In genomic region chr16:29286161-29286560, GRCh38 we compare ENCODE assay signal across 8 cellular contexts.
DNase-seq lines count a peak whose midpoint lies in the region; ATAC-seq, FAIRE-seq and TF ChIP-seq lines count a peak whose summit lies in the region.
"Not testable (repeated sequence)": the region's sequence is repeated elsewhere in the genome, so short reads cannot be mapped to it uniquely, and the experiment has no call there.

No MANE protein-coding gene starts in this region.

- not testable (repeated sequence) for H2AFZ ChIP-seq in IMR-90 (replicated peaks; ENCODE audit: low read length, poor library complexity); neural progenitor cell (replicated peaks)

- not testable (repeated sequence) for H3K79me1 ChIP-seq in IMR-90 (ENCODE audit: low read depth in 1 of 2, low read length in 2 of 2)

- not testable (repeated sequence) for FAIRE-seq in kidney (lab: Jason Lieb, UNC)

- H3K18ac ChIP-seq in IMR-90 (ENCODE audit: low read depth, low read length) = not testable (repeated sequence)

- TF ChIP-seq RAD21 in IMR-90 (IDR thresholded peaks at IDR 0.05; ENCODE audit: low read length) = not testable (repeated sequence)

- H4K8ac ChIP-seq in IMR-90 (ENCODE audit: low read depth in 2 of 2, low read length in 2 of 2) = not testable (repeated sequence)

- H3K27ac ChIP-seq in BLaER1 treated with 17β-estradiol and CSF1 and Interleukin-3, amounts not matched to agents 10 nM and 100 nM; IMR-90 (ENCODE audit: insufficient read depth, low read length); kidney (ENCODE audit: low read depth in 2 of 2, low read length in 2 of 2); neural progenitor cell; upper lobe of right lung: not testable (repeated sequence)

- peak overlapping the region; percentile 19 for H3K27ac Mint-ChIP-seq in central memory CD8-positive, alpha-beta T cell (ENCODE audit: low read depth)
- H3K27ac Mint-ChIP-seq in naive B cell (peak overlapping the region in 5 of 6 donors; percentile 27 to 90 (median 32)), neural progenitor cell (peak overlapping the region; percentile 92)

- H3K23ac ChIP-seq in IMR-90 (ENCODE audit: low read depth, low read length) = not testable (repeated sequence)

- in situ Hi-C loops in IMR-90 (cut with MboI; ENCODE audit: low sequenced_read_pairs) = not testable (repeated sequence)

- H3K4me3 Mint-ChIP-seq in central memory CD8-positive, alpha-beta T cell; neural progenitor cell: not testable (repeated sequence)
- peak overlapping the region in 3 of 8 donors; percentile 24 to 72 (median 60) for H3K4me3 Mint-ChIP-seq in naive B cell

- H3K4me1 Mint-ChIP-seq in central memory CD8-positive, alpha-beta T cell = peaks cover 15% of the 10 kb centered on the region
- H3K4me1 Mint-ChIP-seq in naive B cell (peaks cover 36 to 54% (median 38%) of the 10 kb centered on the region in 3 donors), neural progenitor cell (peaks cover 37% of the 10 kb centered on the region)

- intact Hi-C loops in IMR-90 (cut with micrococcal nuclease); kidney (cut with DNase I); posterior vena cava (cut with DNase I); upper lobe of right lung (cut with DNase I): not testable (repeated sequence)

- peaks cover 11% of the 10 kb centered on the region for H3F3A ChIP-seq in neural progenitor cell (ENCODE audit: low read depth)

- peaks cover 46 to 76% (median 63%) of the 10 kb centered on the region in 10 experiments for H3K4me1 ChIP-seq in BLaER1 treated with 17β-estradiol and CSF1 and Interleukin-3, amounts not matched to agents 10 nM and 100 nM
- peaks cover 23% of the 10 kb centered on the region for H3K4me1 ChIP-seq in IMR-90 (ENCODE audit: control insufficient read depth, insufficient read depth, low read length)
- peaks cover 4 to 14% of the 10 kb centered on the region in 2 donors for H3K4me1 ChIP-seq in kidney (ENCODE audit: control insufficient read depth in 1 of 2, insufficient read depth in 1 of 2, low read depth in 1 of 2, low read length in 2 of 2)
- peaks cover 19% of the 10 kb centered on the region for H3K4me1 ChIP-seq in neural progenitor cell
- not testable (repeated sequence) for H3K4me1 ChIP-seq in upper lobe of right lung

- H2AK9ac ChIP-seq in IMR-90 (replicated peaks; ENCODE audit: low read depth, low read length, poor library complexity) = not testable (repeated sequence)

- H3K9me1 ChIP-seq in IMR-90 (ENCODE audit: insufficient read depth, low read length) = not testable (repeated sequence)

- not testable (repeated sequence) for H3K79me2 ChIP-seq in neural progenitor cell (ENCODE audit: low read depth)

- H3K4me2 ChIP-seq in BLaER1 treated with 17β-estradiol and CSF1 and Interleukin-3, amounts not matched to agents 10 nM and 100 nM = peak overlapping the region in 10 of 11 experiments; percentile 26 to 86 (median 81); a peak in 14 of 22 replicates
- H3K4me2 ChIP-seq in IMR-90 (ENCODE audit: low read depth, low read length); neural progenitor cell: not testable (repeated sequence)

- not testable (repeated sequence) for TF ChIP-seq POLR2A in IMR-90 (IDR thresholded peaks at IDR 0.05; ENCODE audit: low read depth, low read length)

- not testable (repeated sequence) for H2BK5ac ChIP-seq in IMR-90 (ENCODE audit: low read depth, low read length, poor library complexity, severe bottlenecking)

- WGBS in IMR-90 (ENCODE audit: extremely low coverage in 2 of 2, insufficient read length in 1 of 2), 2 experiments = 92% methylated on average over 2 of the region's 15 CpGs; no CpG with 5 or more reads in 1 of the 2 experiments

- H4K5ac ChIP-seq in IMR-90 (ENCODE audit: low read depth, low read length) = not testable (repeated sequence)

- not testable (repeated sequence) for TF ChIP-seq CTCF in IMR-90 (conservative IDR thresholded peaks at IDR 0.05; ENCODE audit: low read depth, low read length); kidney (IDR thresholded peaks at IDR 0.05; ENCODE audit: borderline replicate concordance, extremely low read depth, insufficient read depth); neural progenitor cell (IDR thresholded peaks at IDR 0.05); upper lobe of right lung (IDR thresholded peaks at IDR 0.05)

- not testable (repeated sequence) for H4K20me1 ChIP-seq in BLaER1 treated with 17β-estradiol and CSF1 and Interleukin-3, amounts not matched to agents 10 nM and 100 nM; IMR-90 (ENCODE audit: insufficient read depth, low read length); neural progenitor cell (ENCODE audit: low read depth)

- CTCF ChIA-PET in IMR-90 (lab: Yijun Ruan, JAX) = not testable (repeated sequence)

- H2BK15ac ChIP-seq in IMR-90 (ENCODE audit: low read depth, low read length) = not testable (repeated sequence)

- H3K9me3 ChIP-seq in BLaER1 treated with 17β-estradiol and CSF1 and Interleukin-3, amounts not matched to agents 10 nM and 100 nM (replicated peaks in 1 of 11) = peaks cover 0 to 15% (median 0%) of the 10 kb centered on the region in 11 experiments; a peak in 4 of 22 replicates
- not testable (repeated sequence) for H3K9me3 ChIP-seq in IMR-90 (ENCODE audit: control insufficient read depth, insufficient read depth, low read length); kidney (ENCODE audit: control insufficient read depth in 1 of 2, low read length in 2 of 2); neural progenitor cell (ENCODE audit: low read depth); upper lobe of right lung

- H4K91ac ChIP-seq in IMR-90 (ENCODE audit: insufficient read depth, low read depth, low read length) = not testable (repeated sequence)

- H3K9ac ChIP-seq in BLaER1 treated with 17β-estradiol and CSF1 and Interleukin-3, amounts not matched to agents 10 nM and 100 nM; IMR-90 (ENCODE audit: low read depth, low read length); kidney (ENCODE audit: low read length in 2 of 2); neural progenitor cell: not testable (repeated sequence)

- not testable (repeated sequence) for H3K27me3 Mint-ChIP-seq in central memory CD8-positive, alpha-beta T cell; naive B cell
- peaks cover 10% of the 10 kb centered on the region for H3K27me3 Mint-ChIP-seq in neural progenitor cell (ENCODE audit: insufficient read depth, low read depth)

- not testable (repeated sequence) for H2BK120ac ChIP-seq in IMR-90 (ENCODE audit: low read depth, low read length)

- not testable (repeated sequence) for H3K56ac ChIP-seq in IMR-90 (ENCODE audit: extremely low read depth, insufficient read depth, low read length)

- BruUV-seq in IMR-90 (replicated peaks; lab: Mats Ljungman, UMichigan) = not testable (repeated sequence)

- POLR2A ChIA-PET in IMR-90 (lab: Charles Lee; ENCODE audit: unreplicated experiment) = not testable (repeated sequence)

- dilution Hi-C loops in IMR-90 (cut with HindIII; ENCODE audit: low sequenced_read_pairs, unreplicated experiment) = not testable (repeated sequence)

- not testable (repeated sequence) for H3K36me3 Mint-ChIP-seq in central memory CD8-positive, alpha-beta T cell (ENCODE audit: insufficient read depth); naive B cell; neural progenitor cell

- not testable (repeated sequence) for H3K36me3 ChIP-seq in BLaER1 treated with 17β-estradiol and CSF1 and Interleukin-3, amounts not matched to agents 10 nM and 100 nM; kidney (ENCODE audit: control insufficient read depth in 1 of 2, insufficient read depth in 2 of 2, low read length in 2 of 2); neural progenitor cell; upper lobe of right lung
- peaks cover 13% of the 10 kb centered on the region; the same call in 1 of the 2 replicates for H3K36me3 ChIP-seq in IMR-90 (ENCODE audit: control insufficient read depth, insufficient read depth, low read length)

- not testable (repeated sequence) for H2AK5ac ChIP-seq in IMR-90 (ENCODE audit: low read depth, low read length)

- not testable (repeated sequence) for H3K4me3 ChIP-seq in BLaER1 treated with 17β-estradiol and CSF1 and Interleukin-3, amounts not matched to agents 10 nM and 100 nM; IMR-90 (ENCODE audit: insufficient read depth, low read depth, low read length); kidney (ENCODE audit: low read length in 2 of 2); neural progenitor cell; upper lobe of right lung

- ATAC-seq in IMR-90 (ENCODE audit: low read depth); central memory CD8-positive, alpha-beta T cell (replicated peaks; ENCODE audit: extremely low read depth, poor library complexity, severe bottlenecking); naive B cell (ENCODE audit: low read depth in 2 of 2); upper lobe of right lung: not testable (repeated sequence)

- H3K14ac ChIP-seq in IMR-90 (replicated peaks; ENCODE audit: low read depth, low read length) = not testable (repeated sequence)

- peak overlapping the region; percentile 67; the same call in 1 of the 2 replicates for H2BK20ac ChIP-seq in IMR-90 (ENCODE audit: low read depth, low read length)

- DNase-seq in IMR-90; central memory CD8-positive, alpha-beta T cell (ENCODE audit: low spot score in 2 of 2); naive B cell; neural progenitor cell (ENCODE audit: low spot score): not testable (repeated sequence)
- DNase-seq in kidney (peak; percentile 30), posterior vena cava (ENCODE audit: low spot score) (peak; percentile 55), upper lobe of right lung (peak; percentile 37)

- H3K27me3 ChIP-seq in BLaER1 treated with 17β-estradiol and CSF1 and Interleukin-3, amounts not matched to agents 10 nM and 100 nM = peaks cover 0 to 31% (median 0%) of the 10 kb centered on the region in 11 experiments; a peak in 3 of 22 replicates
- H3K27me3 ChIP-seq in IMR-90 (ENCODE audit: control insufficient read depth, insufficient read depth, low read length); neural progenitor cell; upper lobe of right lung: not testable (repeated sequence)

- H3K9me3 Mint-ChIP-seq in central memory CD8-positive, alpha-beta T cell; naive B cell: not testable (repeated sequence)
- H3K9me3 Mint-ChIP-seq in neural progenitor cell = peaks cover 20% of the 10 kb centered on the region

- H3K4ac ChIP-seq in IMR-90 (ENCODE audit: low read depth, low read length) = not testable (repeated sequence)

Comparison
In these comparisons a context has a peak if more than half of its experiments do, and no peak if none do; other contexts are left out.
1. H3K27ac Mint-ChIP-seq: peak in every context shown above with its lines; median percentile 92 in neural progenitor cell; 32 in naive B cell; 19 in central memory CD8-positive, alpha-beta T cell.